ENCODE assay signal across 8 cellular contexts in genomic region chr20:5529331-5530142, GRCh38.
DNase-seq lines count a peak whose midpoint lies in the region; ATAC-seq and TF ChIP-seq lines count a peak whose summit lies in the region.

No MANE protein-coding gene starts in this region.

- peak; percentile 91 for DNase-seq in BE2C
- DNase-seq in NCI-H526 (lab: John Stamatoyannopoulos, UW): peak; percentile 75 to 92
- DNase-seq in activated CD4-positive, alpha-beta T cell treated with anti-CD3 and anti-CD28 coated beads for 48 hours: peak; percentile 94
- no peak for DNase-seq in chondrocyte (ENCODE audit: low spot score)
- peak; percentile 80 to 96 for DNase-seq in lower leg skin (ENCODE audit: low spot score in 2 of 2)
- peak; percentile 87 for DNase-seq in stimulated activated CD4-positive, alpha-beta T cell treated with anti-CD3 and anti-CD28 coated beads, Interleukin-4, amount 100 ng/mL, for 24 hours

- no peak overlapping the region for H3K27ac Mint-ChIP-seq in chondrocyte (ENCODE audit: unreplicated experiment)

- WGBS in lower leg skin, 2 donors: 21 to 26% methylated on average over 27 of the region's 27 CpGs

- H3K36me3 Mint-ChIP-seq in chondrocyte (ENCODE audit: low read depth): no peaks in the 10 kb centered on the region

- TF ChIP-seq POLR2A in lower leg skin (IDR thresholded peaks at IDR 0.05): no peak

- peak overlapping the region; percentile 32 for H3K4me3 ChIP-seq in BE2C (ENCODE audit: low read depth, low read length)
- H3K4me3 ChIP-seq in lower leg skin (ENCODE audit: low read depth, poor library complexity, severe bottlenecking): no peak overlapping the region

- TF ChIP-seq CTCF in BE2C (IDR thresholded peaks at IDR 0.05; ENCODE audit: low read depth, low read length) (peak; percentile 91), chondrocyte (IDR thresholded peaks at IDR 0.05) (peak; percentile 78), lower leg skin (IDR thresholded peaks at IDR 0.05) (peak in 1 of 3 donors; percentile 37)

- intact Hi-C loops in lower leg skin (cut with DNase I; ENCODE audit: low total_unique reads): loop anchor here (5.0 kb wide), 2 partner anchors 263 to 548 kb away; no protein-coding TSS in a partner anchor

- peaks cover 21% of the 10 kb centered on the region for H3K4me1 Mint-ChIP-seq in chondrocyte (ENCODE audit: low read depth)

- ATAC-seq in GM19351 (IDR thresholded peaks at IDR 0.05; ENCODE audit: unreplicated experiment) (peak; percentile 88), HG03469 (IDR thresholded peaks at IDR 0.05; ENCODE audit: unreplicated experiment) (peak; percentile 59)

- H3K27me3 ChIP-seq in BE2C: peaks cover 23% of the 10 kb centered on the region

- H3K9me3 Mint-ChIP-seq in chondrocyte (ENCODE audit: low read depth): no peaks in the 10 kb centered on the region

- no peaks in the 10 kb centered on the region for H3K36me3 ChIP-seq in BE2C

- no peak overlapping the region for H3K4me3 Mint-ChIP-seq in chondrocyte (ENCODE audit: unreplicated experiment)

- peaks cover 17% of the 10 kb centered on the region for H3K27me3 Mint-ChIP-seq in chondrocyte (ENCODE audit: low read depth)

- no peaks in the 10 kb centered on the region for H3K9me3 ChIP-seq in BE2C

- no peaks in the 10 kb centered on the region for H3K4me1 ChIP-seq in BE2C
